ENCODE assay signal across 10 cellular contexts in the genomic region with DNA sequence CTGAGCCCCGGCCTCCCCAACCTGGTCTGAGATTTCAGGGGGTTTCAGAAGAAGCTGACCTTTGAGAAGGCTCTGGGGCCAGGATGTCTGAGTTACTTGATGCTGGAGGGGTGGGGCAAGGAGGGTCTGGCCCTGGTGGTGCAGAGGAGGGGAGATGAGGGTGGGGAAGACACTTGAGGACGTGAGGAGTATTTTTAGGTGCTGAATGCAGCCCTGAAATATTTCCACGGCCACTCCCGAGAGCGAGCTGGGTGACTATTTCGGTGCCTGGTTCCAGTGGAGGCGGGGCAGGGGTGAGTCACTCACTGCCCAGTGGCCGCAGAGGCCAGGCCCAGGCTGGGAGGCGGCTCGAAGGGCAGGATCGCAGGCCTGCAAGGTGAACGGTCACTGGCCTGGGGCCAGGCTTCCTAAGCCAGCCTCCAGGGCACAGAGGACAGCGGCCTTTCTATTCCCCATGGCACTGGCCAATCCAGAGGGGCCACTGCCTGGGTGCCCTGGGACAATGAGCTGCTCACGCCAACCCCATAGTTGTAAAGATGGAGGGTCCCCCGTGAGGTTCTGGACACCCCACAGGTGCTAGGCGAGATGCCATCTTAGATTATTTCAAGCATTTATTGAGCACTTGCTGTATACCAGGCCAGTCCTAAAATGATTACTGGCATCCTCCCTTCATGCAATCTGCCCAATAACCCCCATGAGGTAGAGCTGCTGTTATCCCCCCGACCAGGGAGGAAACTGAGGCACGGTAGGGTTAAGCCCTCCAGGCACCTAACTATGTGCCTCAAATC. TPM values are rescaled to one million over a fixed set of nuclear protein-coding genes. Genes with fewer than 3 reads are reported as not detected.
DNase-seq lines count a peak whose midpoint lies in the region; ATAC-seq, FAIRE-seq and TF ChIP-seq lines count a peak whose summit lies in the region.
"Had no signal": no experiment of that assay in that cellular context is flagged by ENCODE, and none has a peak within 500 bp of the region (broad histone marks: within the 10 kb centered on the region; RNA-seq: fewer than 3 reads in every experiment).

No MANE protein-coding gene starts in this region.

- no peaks in the 10 kb centered on the region for H3K27me3 Mint-ChIP-seq in activated T-cell treated with anti-CD3 and anti-CD28 coated beads, Interleukin-2, amount 50 U/mL, for 72 hours (ENCODE audit: low read depth)

- no peaks in the 10 kb centered on the region for H3K36me3 ChIP-seq in hepatocyte (replicated peaks; ENCODE audit: insufficient read depth, low read depth)
- no peaks in the 10 kb centered on the region for H3K36me3 ChIP-seq in stomach smooth muscle (ENCODE audit: control insufficient read depth in 2 of 2, insufficient read depth in 2 of 2, low read length in 2 of 2)

- H3K4me1 Mint-ChIP-seq in activated T-cell treated with anti-CD3 and anti-CD28 coated beads, Interleukin-2, amount 50 U/mL, for 72 hours (ENCODE audit: low read depth), result peaks cover 60% of the 10 kb centered on the region

- DNase-seq in HTR-8/SVneo (ENCODE audit: insufficient read length, low spot score) (peak; percentile 64), hepatocyte (ENCODE audit: low spot score) (peak; percentile 79), T1000 (lab: John Stamatoyannopoulos, UW) (no peak), mesenteric fat pad (ENCODE audit: low spot score) (no peak)
- no peak for DNase-seq in activated T-cell treated with anti-CD3 and anti-CD28 coated beads, Interleukin-2, amount 50 U/mL, for 72 hours
- DNase-seq: stimulated activated CD8-positive, alpha-beta memory T cell treated with anti-CD3 and anti-CD28 coated beads, Interleukin-4, amount 100 ng/mL, for 48 hours had no signal

- no peaks in the 10 kb centered on the region for H3K9me2 ChIP-seq in hepatocyte (replicated peaks; ENCODE audit: insufficient read depth)

- no peak for TF ChIP-seq CTCF in hepatocyte (IDR thresholded peaks at IDR 0.05; ENCODE audit: poor library complexity)

- H2AFZ ChIP-seq in hepatocyte, result no peak overlapping the region
- H2AFZ ChIP-seq: GM23338 had no signal

- peak overlapping the region in 1 of 2 donors; percentile 21 for H3K9ac ChIP-seq in stomach smooth muscle (ENCODE audit: low read length in 2 of 2)

- peak overlapping the region in 1 of 2 donors; percentile 59 for H3K4me3 Mint-ChIP-seq in activated T-cell treated with anti-CD3 and anti-CD28 coated beads, Interleukin-2, amount 50 U/mL, for 72 hours
- H3K4me3 Mint-ChIP-seq: GM23338 had no signal

- H3K79me2 ChIP-seq in hepatocyte, result no peaks in the 10 kb centered on the region

- no peak for ATAC-seq in HG02759 (IDR thresholded peaks at IDR 0.05; ENCODE audit: unreplicated experiment)
- no peak for ATAC-seq in activated T-cell treated with anti-CD3 and anti-CD28 coated beads, Interleukin-2, amount 50 U/mL, for 72 hours (replicated peaks in 1 of 2)
- ATAC-seq: GM23338 had no signal

- peak overlapping the region; percentile 63 for H3K27ac ChIP-seq in angular gyrus (ENCODE audit: low read depth, low read length)
- H3K27ac ChIP-seq in hepatocyte, result peak overlapping the region; percentile 69
- H3K27ac ChIP-seq in stomach smooth muscle (ENCODE audit: low read length), result peak overlapping the region; percentile 41

- H3K4me3 ChIP-seq in hepatocyte (no peak overlapping the region), stomach smooth muscle (ENCODE audit: low read length in 2 of 2) (no peak overlapping the region)
- H3K4me3 ChIP-seq: GM23338 had no signal

- 62% methylated on average over 18 of the region's 18 CpGs for WGBS in hepatocyte (ENCODE audit: low lambda C conversion rate, missing lambda C conversion rate)

- H4K20me1 ChIP-seq in hepatocyte (ENCODE audit: insufficient read depth, poor library complexity, severe bottlenecking), result no peaks in the 10 kb centered on the region

- H3K27me3 ChIP-seq in hepatocyte (no peaks in the 10 kb centered on the region), stomach smooth muscle (ENCODE audit: control insufficient read depth in 1 of 2, insufficient read depth in 2 of 2, low read length in 2 of 2) (no peaks in the 10 kb centered on the region)

- H3K27ac Mint-ChIP-seq in activated T-cell treated with anti-CD3 and anti-CD28 coated beads, Interleukin-2, amount 50 U/mL, for 72 hours, result no peak overlapping the region
- H3K27ac Mint-ChIP-seq: GM23338 had no signal

- peak; percentile 16 for FAIRE-seq in HTR-8/SVneo (lab: Jason Lieb, UNC)

- H3K36me3 Mint-ChIP-seq in activated T-cell treated with anti-CD3 and anti-CD28 coated beads, Interleukin-2, amount 50 U/mL, for 72 hours (ENCODE audit: insufficient read depth in 2 of 2), result peaks cover 3 to 16% of the 10 kb centered on the region in 2 donors

- no peak overlapping the region for H3K4me2 ChIP-seq in hepatocyte
- H3K4me2 ChIP-seq: GM23338 had no signal

- peaks cover 25% of the 10 kb centered on the region for H3K4me1 ChIP-seq in hepatocyte (ENCODE audit: insufficient read depth)
- peaks cover 41% of the 10 kb centered on the region for H3K4me1 ChIP-seq in stomach smooth muscle (ENCODE audit: control insufficient read depth, insufficient read depth, low read length)

- H3K9me3 Mint-ChIP-seq in activated T-cell treated with anti-CD3 and anti-CD28 coated beads, Interleukin-2, amount 50 U/mL, for 72 hours, result peaks cover 0 to under 1% of the 10 kb centered on the region in 2 donors
- H3K9me3 Mint-ChIP-seq: GM23338 had no signal

- H3K9me3 ChIP-seq in hepatocyte (ENCODE audit: low read depth) (no peaks in the 10 kb centered on the region), stomach smooth muscle (ENCODE audit: control insufficient read depth in 2 of 2, low read length in 2 of 2) (no peaks in the 10 kb centered on the region)

RNA-seq across cellular contexts. Expression of gene JUND, which starts 19.7 kb away (rescaled TPM):
- total RNA-seq in hepatocyte (307 and 379 TPM in 2 replicates), mesenteric fat pad (320 TPM)
- 698 and 768 TPM in 2 replicates for polyA plus RNA-seq in hepatocyte
- total RNA-seq in activated T-cell treated with anti-CD3 and anti-CD28 coated beads, Interleukin-2, amount 50 U/mL, for 72 hours, result 100 to 1,000 TPM; 197 to 235 TPM

RNA-seq across cellular contexts. Expression of gene LSM4, which starts 21.8 kb away (rescaled TPM):
- 185 and 202 TPM in 2 replicates for total RNA-seq in hepatocyte
- polyA plus RNA-seq in hepatocyte, result 218 and 226 TPM in 2 replicates
- total RNA-seq in activated T-cell treated with anti-CD3 and anti-CD28 coated beads, Interleukin-2, amount 50 U/mL, for 72 hours, result 100 to 1,000 TPM; 178 to 250 TPM
- total RNA-seq in mesenteric fat pad, result 68.4 TPM

RNA-seq across cellular contexts. Expression of gene IQCN, which starts 26.9 kb away (rescaled TPM):
- total RNA-seq in hepatocyte (3.7 and 3.9 TPM in 2 replicates), mesenteric fat pad (2.8 TPM)
- polyA plus RNA-seq in hepatocyte, result 1.5 and 2.3 TPM in 2 replicates
- total RNA-seq in activated T-cell treated with anti-CD3 and anti-CD28 coated beads, Interleukin-2, amount 50 U/mL, for 72 hours, result 1 to 10 TPM; 2.2 to 2.8 TPM
- polyA plus RNA-seq: GM23338 had no signal

RNA-seq across cellular contexts. Expression of gene PGPEP1, which starts 39.3 kb away (rescaled TPM):
- total RNA-seq in hepatocyte (35.0 and 36.1 TPM in 2 replicates), mesenteric fat pad (48.7 TPM)
- polyA plus RNA-seq in hepatocyte, result 24.8 and 26.8 TPM in 2 replicates
- 10 to 100 TPM; 55.5 to 58.0 TPM for total RNA-seq in activated T-cell treated with anti-CD3 and anti-CD28 coated beads, Interleukin-2, amount 50 U/mL, for 72 hours

Comparison
In these comparisons a context has a peak if more than half of its experiments do, and no peak if none do; other contexts are left out.
1. DNase-seq: peak in HTR-8/SVneo (single experiment) and hepatocyte (single experiment); none in T1000 (single experiment), activated T-cell treated with anti-CD3 and anti-CD28 coated beads, Interleukin-2, amount 50 U/mL, for 72 hours (0 of 2) and mesenteric fat pad (single experiment).
2. Peak in every context shown above with its lines, with median percentiles within 50 percentile points of each other: H3K27ac ChIP-seq.